22 cellular contexts compared by ENCODE assay signal in genomic region chr14:96582995-96583394, GRCh38.
A peak's percentile ranks its signal among the peaks of the same experiment; 100 is the strongest.
DNase-seq lines count a peak whose midpoint lies in the region; ATAC-seq, FAIRE-seq and TF ChIP-seq lines count a peak whose summit lies in the region.
"Had no signal": no experiment of that assay in that cellular context is flagged by ENCODE, and none has a peak within 500 bp of the region (broad histone marks: within the 10 kb centered on the region; RNA-seq: fewer than 3 reads in every experiment).

No MANE protein-coding gene starts in this region.

- CTCF ChIA-PET in activated CD8-positive, alpha-beta T cell treated with anti-CD3 and anti-CD28 coated beads, Interleukin-2, amount 10 ng/mL, durations not matched to agents 7 days and 5 days (lab: Charles Lee), result interaction anchor here (1.5 kb wide), 1 partner anchor 270 kb away, joined by 3 read pairs; no protein-coding TSS in a partner anchor
- CTCF ChIA-PET in activated CD8-positive, alpha-beta T cell treated with anti-CD3 and anti-CD28 coated beads for 36 hours (lab: Charles Lee), result no interaction called here

- no peak overlapping the region for H4K5ac ChIP-seq in H9 (ENCODE audit: insufficient read length, low read depth, low read length)

- no peaks in the 10 kb centered on the region for H3K79me2 ChIP-seq in H9 (ENCODE audit: insufficient read depth, low read length)

- no peak overlapping the region for H3K14ac ChIP-seq in H9 (ENCODE audit: insufficient read depth, low read length)

- no peak overlapping the region for H3K4me2 ChIP-seq in H9 (ENCODE audit: insufficient read depth, insufficient read length, low read length)

- no peak overlapping the region for H2AK5ac ChIP-seq in H9 (ENCODE audit: insufficient read length, low read length)

- H2BK20ac ChIP-seq in H9 (ENCODE audit: low read depth, low read length, poor library complexity, severe bottlenecking), result no peak overlapping the region

- H2BK15ac ChIP-seq in H9 (ENCODE audit: low read depth, low read length), result no peak overlapping the region

- no peak overlapping the region for H3K9ac ChIP-seq in H9 (ENCODE audit: extremely low read depth, insufficient read length, low read length)

- no peak overlapping the region for H3K23ac ChIP-seq in H9 (ENCODE audit: insufficient read length, low read depth, low read length)

- H3K4me3 ChIP-seq in spleen, result no peak overlapping the region

- no CpG with 5 or more reads among the region's 4 CpGs for WGBS in H9 (ENCODE audit: extremely low coverage, insufficient read length, low lambda C conversion rate)
- WGBS in spleen, 5 donors, result 59 to 76% (median 72%) methylated on average over 3 to 4 of the region's 4 CpGs

- no peak for TF ChIP-seq CTCF in activated CD8-positive, alpha-beta T cell treated with anti-CD3 and anti-CD28 coated beads for 36 hours (IDR thresholded peaks at IDR 0.05)
- TF ChIP-seq CTCF in H9 (conservative IDR thresholded peaks at IDR 0.05) (no peak), spleen (IDR thresholded peaks at IDR 0.05 in 8 of 11, conservative IDR thresholded peaks at IDR 0.05 in 3 of 11) (no peak), D721Med (IDR thresholded peaks at IDR 0.05; ENCODE audit: insufficient read depth, missing control alignments) (no peak)

- H3K4me1 ChIP-seq in H9 (ENCODE audit: insufficient read depth, low read length) (no peaks in the 10 kb centered on the region), spleen (peaks cover 0 to 24% (median 4%) of the 10 kb centered on the region in 6 donors)
- H3K4me1 ChIP-seq: Caco-2 had no signal

- intact Hi-C loops in activated CD8-positive, alpha-beta T cell treated with anti-CD3 and anti-CD28 coated beads for 36 hours (cut with micrococcal nuclease), result loop anchor here (10.0 kb wide), 1 partner anchor 142 kb away; no protein-coding TSS in a partner anchor
- intact Hi-C loops in spleen (cut with DNase I; ENCODE audit: low total_unique reads), result loop anchor here (5.0 kb wide), 1 partner anchor 159 kb away; no protein-coding TSS in a partner anchor

- no peaks in the 10 kb centered on the region for H3K36me3 ChIP-seq in spleen

- ATAC-seq in activated CD8-positive, alpha-beta T cell treated with anti-CD3 and anti-CD28 coated beads, Interleukin-2, amount 10 ng/mL, durations not matched to agents 7 days and 5 days, result no peak
- ATAC-seq in activated CD8-positive, alpha-beta T cell treated with anti-CD3 and anti-CD28 coated beads for 36 hours, result no peak
- ATAC-seq: T-cell had no signal

- H3K9me3 ChIP-seq in H9 (ENCODE audit: control insufficient read depth, low read depth, low read length) (no peaks in the 10 kb centered on the region), spleen (no peaks in the 10 kb centered on the region)
- H3K9me3 ChIP-seq: Caco-2 had no signal

- no peak overlapping the region for H3K27ac Mint-ChIP-seq in activated CD8-positive, alpha-beta T cell treated with anti-CD3 and anti-CD28 coated beads, Interleukin-2, amount 10 ng/mL, durations not matched to agents 7 days and 5 days
- H3K27ac Mint-ChIP-seq in activated CD8-positive, alpha-beta T cell treated with anti-CD3 and anti-CD28 coated beads for 36 hours, result no peak overlapping the region
- H3K27ac Mint-ChIP-seq in H9, result peak overlapping the region in 1 of 3 experiments; percentile 35; a peak in 1 of 7 replicates
- H3K27ac Mint-ChIP-seq: CD4-positive, alpha-beta memory T cell; T-cell had no signal

- no peaks in the 10 kb centered on the region for H3K9me3 Mint-ChIP-seq in activated CD8-positive, alpha-beta T cell treated with anti-CD3 and anti-CD28 coated beads, Interleukin-2, amount 10 ng/mL, durations not matched to agents 7 days and 5 days (ENCODE audit: insufficient read depth)
- no peaks in the 10 kb centered on the region for H3K9me3 Mint-ChIP-seq in activated CD8-positive, alpha-beta T cell treated with anti-CD3 and anti-CD28 coated beads for 36 hours
- H3K9me3 Mint-ChIP-seq in H9, result no peaks in the 10 kb centered on the region
- H3K9me3 Mint-ChIP-seq: T-cell had no signal

- no peak overlapping the region for H2AFZ ChIP-seq in H9 (ENCODE audit: low read length)

- no peaks in the 10 kb centered on the region for H3K36me3 Mint-ChIP-seq in activated CD8-positive, alpha-beta T cell treated with anti-CD3 and anti-CD28 coated beads, Interleukin-2, amount 10 ng/mL, durations not matched to agents 7 days and 5 days (ENCODE audit: low read depth)
- H3K36me3 Mint-ChIP-seq in activated CD8-positive, alpha-beta T cell treated with anti-CD3 and anti-CD28 coated beads for 36 hours (ENCODE audit: low read depth), result no peaks in the 10 kb centered on the region
- no peaks in the 10 kb centered on the region for H3K36me3 Mint-ChIP-seq in H9 (ENCODE audit: insufficient read depth in 1 of 3, low read depth in 3 of 3)
- H3K36me3 Mint-ChIP-seq: CD4-positive, alpha-beta memory T cell; T-cell had no signal

- no peak overlapping the region for H3K18ac ChIP-seq in H9 (ENCODE audit: insufficient read length, low read depth, low read length)

- no peak overlapping the region for H2BK120ac ChIP-seq in H9 (ENCODE audit: low read depth, low read length, poor library complexity, severe bottlenecking)

- H3T11ph ChIP-seq in H9 (ENCODE audit: low read length), result no peak overlapping the region

- DNase-seq in activated CD8-positive, alpha-beta T cell treated with anti-CD3 and anti-CD28 coated beads, Interleukin-2, amount 10 ng/mL, durations not matched to agents 7 days and 5 days, result peak; percentile 17
- DNase-seq in activated CD8-positive, alpha-beta T cell treated with anti-CD3 and anti-CD28 coated beads for 36 hours, result no peak
- DNase-seq in ELF-1 (ENCODE audit: low read depth, low spot score) (peak; percentile 0), H9 (peak; percentile 21), spleen (peak; percentile 53), D721Med (ENCODE audit: insufficient read length, low spot score) (no peak)
- no peak for DNase-seq in central memory CD4-positive, alpha-beta T cell
- DNase-seq: Caco-2; CD4-positive, alpha-beta memory T cell; GDM1; H7; MM.1S; NCI-H1048; NCI-H1417 treated with DMSO at 0.1 percent for 48 hours; NCI-H1930; NCI-H226; NCI-H510A treated with DMSO at 0.1 percent for 48 hours; NCI-H748 treated with DMSO at 0.1 percent for 48 hours; NK-92 treated with Interleukin-12 subunit alpha and Interleukin-12 subunit beta, amount 100 ng/mL, for 24 hours; SIG-M5; T-cell had no signal

- H3K27me3 ChIP-seq in H9 (ENCODE audit: insufficient read depth, low read length) (no peaks in the 10 kb centered on the region), spleen (replicated peaks in 1 of 7) (peaks cover 0 to 41% (median 0%) of the 10 kb centered on the region in 7 donors)

- H3K4me3 Mint-ChIP-seq in activated CD8-positive, alpha-beta T cell treated with anti-CD3 and anti-CD28 coated beads, Interleukin-2, amount 10 ng/mL, durations not matched to agents 7 days and 5 days, result no peak overlapping the region
- no peak overlapping the region for H3K4me3 Mint-ChIP-seq in activated CD8-positive, alpha-beta T cell treated with anti-CD3 and anti-CD28 coated beads for 36 hours
- H3K4me3 Mint-ChIP-seq in H9, result no peak overlapping the region
- H3K4me3 Mint-ChIP-seq: CD4-positive, alpha-beta memory T cell; T-cell had no signal

- no peaks in the 10 kb centered on the region for H3K23me2 ChIP-seq in H9 (ENCODE audit: insufficient read length, low read depth, low read length, poor library complexity, severe bottlenecking)

- no peaks in the 10 kb centered on the region for H3K79me1 ChIP-seq in H9 (ENCODE audit: insufficient read depth, low read depth, low read length, poor library complexity, severe bottlenecking)

- H4K91ac ChIP-seq in H9 (ENCODE audit: insufficient read length, low read depth, low read length), result no peak overlapping the region

- H3K4me1 Mint-ChIP-seq in activated CD8-positive, alpha-beta T cell treated with anti-CD3 and anti-CD28 coated beads, Interleukin-2, amount 10 ng/mL, durations not matched to agents 7 days and 5 days (ENCODE audit: low read depth), result peaks cover 10% of the 10 kb centered on the region
- peaks cover 8% of the 10 kb centered on the region for H3K4me1 Mint-ChIP-seq in activated CD8-positive, alpha-beta T cell treated with anti-CD3 and anti-CD28 coated beads for 36 hours (ENCODE audit: low read depth)
- peaks cover 18 to 28% of the 10 kb centered on the region in 2 experiments for H3K4me1 Mint-ChIP-seq in H9

- no peak for TF ChIP-seq POLR2A in spleen (IDR thresholded peaks at IDR 0.05)

- no peaks in the 10 kb centered on the region for H4K20me1 ChIP-seq in H9 (ENCODE audit: control insufficient read depth, insufficient read depth, insufficient read length)

- FAIRE-seq in D721Med (lab: Jason Lieb, UNC), result no peak

- H2BK5ac ChIP-seq in H9 (ENCODE audit: insufficient read length, low read length), result no peak overlapping the region

- no peak overlapping the region for H3K27ac ChIP-seq in H9 (ENCODE audit: insufficient read length, low read depth, low read length)
- no peak overlapping the region for H3K27ac ChIP-seq in spleen
- H3K27ac ChIP-seq: RWPE1 had no signal

- no peak overlapping the region for H2BK12ac ChIP-seq in H9 (ENCODE audit: insufficient read length, low read depth, low read length)

- POLR2A ChIA-PET in activated CD8-positive, alpha-beta T cell treated with anti-CD3 and anti-CD28 coated beads, Interleukin-2, amount 10 ng/mL, durations not matched to agents 7 days and 5 days (lab: Charles Lee), result no interaction called here
- POLR2A ChIA-PET in activated CD8-positive, alpha-beta T cell treated with anti-CD3 and anti-CD28 coated beads for 36 hours (lab: Charles Lee), result interaction anchor here (1.2 kb wide), 1 partner anchor 10 kb away, joined by 3 read pairs; no protein-coding TSS in a partner anchor

- H3K4ac ChIP-seq in H9 (ENCODE audit: low read depth, low read length), result no peak overlapping the region

- H3K27me3 Mint-ChIP-seq in activated CD8-positive, alpha-beta T cell treated with anti-CD3 and anti-CD28 coated beads, Interleukin-2, amount 10 ng/mL, durations not matched to agents 7 days and 5 days (ENCODE audit: low read depth), result peaks cover 17% of the 10 kb centered on the region
- peaks cover 8% of the 10 kb centered on the region for H3K27me3 Mint-ChIP-seq in activated CD8-positive, alpha-beta T cell treated with anti-CD3 and anti-CD28 coated beads for 36 hours
- H3K27me3 Mint-ChIP-seq in H9 (ENCODE audit: low read depth), result peaks cover under 1% of the 10 kb centered on the region; the same call in 1 of the 2 replicates

- no peak overlapping the region for H4K8ac ChIP-seq in H9 (replicated peaks; ENCODE audit: insufficient read length, low read depth, low read length)

- no peak overlapping the region for H3K56ac ChIP-seq in H9 (ENCODE audit: insufficient read length, low read depth, low read length)

Comparison
In these comparisons a context has a peak if more than half of its experiments do, and no peak if none do; other contexts are left out.
1. DNase-seq: peak in activated CD8-positive, alpha-beta T cell treated with anti-CD3 and anti-CD28 coated beads, Interleukin-2, amount 10 ng/mL, durations not matched to agents 7 days and 5 days (single experiment), ELF-1 (single experiment), H9 (single experiment) and spleen (single experiment); none in activated CD8-positive, alpha-beta T cell treated with anti-CD3 and anti-CD28 coated beads for 36 hours (single experiment), central memory CD4-positive, alpha-beta T cell (single experiment) and D721Med (single experiment).